8 cellular contexts compared by ENCODE assay signal in the genomic region with DNA sequence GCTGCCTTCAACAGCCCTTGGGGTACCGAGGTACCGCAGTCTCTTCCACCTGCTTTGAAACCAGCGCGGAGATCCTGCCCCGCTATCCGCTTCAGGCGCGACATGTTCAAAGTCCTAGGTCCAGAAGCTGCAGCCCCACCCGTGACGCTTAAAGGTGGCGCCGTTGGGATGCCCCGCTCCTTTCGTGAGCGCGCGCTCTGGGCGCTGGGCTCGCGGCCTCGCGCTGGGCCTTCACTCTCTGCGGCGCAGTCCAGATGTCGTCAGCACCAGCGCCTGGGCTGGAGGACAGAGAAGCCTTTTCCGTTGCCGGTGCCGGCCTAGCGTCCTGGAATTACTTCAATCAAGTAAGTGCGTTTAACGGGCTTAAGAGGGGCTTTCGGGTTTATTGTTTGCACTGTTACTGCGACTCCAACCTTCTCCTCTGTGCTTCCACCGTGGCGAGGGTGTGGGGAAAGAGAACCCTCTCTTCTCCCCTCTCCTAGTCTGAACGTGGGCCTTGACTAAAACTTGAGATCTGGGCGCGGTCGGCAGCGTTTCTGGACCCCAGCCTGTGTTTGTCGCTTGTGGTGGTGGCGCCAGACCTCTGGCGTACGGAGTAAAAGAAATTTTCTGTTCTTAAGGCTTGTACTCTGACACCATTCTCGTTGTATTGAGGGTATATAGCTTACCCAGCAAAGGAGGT. TPM values are rescaled to one million over a fixed set of nuclear protein-coding genes. Genes with fewer than 3 reads are reported as not detected.
DNase-seq lines count a peak whose midpoint lies in the region; ATAC-seq and TF ChIP-seq lines count a peak whose summit lies in the region.

Gene LRRC40 (minus strand): TSS at position 143 of the 682 bp plus-strand sequence. CDS start 39 bp downstream, at position 104.

- peaks cover 34% of the 10 kb centered on the region for H3K36me3 Mint-ChIP-seq in effector memory CD8-positive, alpha-beta T cell (ENCODE audit: insufficient read depth)

- DNase-seq in CMK (ENCODE audit: low read depth): peak; percentile 85
- DNase-seq in GM20000 (ENCODE audit: low spot score): peak; percentile 90
- DNase-seq in HT-29 (ENCODE audit: low spot score): peak; percentile 96
- DNase-seq in NOMO-1 (lab: John Stamatoyannopoulos, UW; ENCODE audit: unreplicated experiment in 2 of 2): peak; percentile 93
- DNase-seq in activated CD8-positive, alpha-beta memory T cell treated with anti-CD3 and anti-CD28 coated beads for 4 hours (ENCODE audit: low read depth in 2 of 2): peak; percentile 89 to 93
- peak; percentile 96 to 99 (median 97) for DNase-seq in effector memory CD8-positive, alpha-beta T cell
- peak; percentile 98 for DNase-seq in medulla oblongata (ENCODE audit: extremely low spot score)
- peak; percentile 92 for DNase-seq in stimulated activated CD8-positive, alpha-beta memory T cell treated with anti-CD3 and anti-CD28 coated beads, Interleukin-12 subunit alpha, Interleukin-12 subunit beta, amount 100 ng/mL, for 1 hour (ENCODE audit: low read depth)

- no peaks in the 10 kb centered on the region for H3K27me3 Mint-ChIP-seq in effector memory CD8-positive, alpha-beta T cell

- H3K27ac Mint-ChIP-seq in effector memory CD8-positive, alpha-beta T cell: peak within 1 kb of the TSS; percentile 98 to 99

- TF ChIP-seq CTCF in GM20000 (IDR thresholded peaks at IDR 0.05; ENCODE audit: extremely low read depth, missing control alignments): no peak

- H3K4me3 Mint-ChIP-seq in effector memory CD8-positive, alpha-beta T cell: peak within 1 kb of the TSS; percentile 95 to 96

- peak; percentile 93 for ATAC-seq in effector memory CD8-positive, alpha-beta T cell (replicated peaks)

- peaks cover 46 to 65% of the 10 kb centered on the region in 2 donors for H3K4me1 Mint-ChIP-seq in effector memory CD8-positive, alpha-beta T cell (ENCODE audit: low read depth in 2 of 2)

- no peaks in the 10 kb centered on the region for H3K9me3 Mint-ChIP-seq in effector memory CD8-positive, alpha-beta T cell

RNA-seq across cellular contexts. Expression of gene LRRC40, which starts in this region (rescaled TPM):
- total RNA-seq in HT-29 (2014; rRNA removed; shearing (Covaris generic)): 5.8 and 7.5 TPM in 2 replicates

Comparison
In these comparisons a context has a peak if more than half of its experiments do, and no peak if none do; other contexts are left out.
1. Peak in every context shown above with its lines: DNase-seq and ATAC-seq.